ENCODE assay signal across 20 cellular contexts in the genomic region with DNA sequence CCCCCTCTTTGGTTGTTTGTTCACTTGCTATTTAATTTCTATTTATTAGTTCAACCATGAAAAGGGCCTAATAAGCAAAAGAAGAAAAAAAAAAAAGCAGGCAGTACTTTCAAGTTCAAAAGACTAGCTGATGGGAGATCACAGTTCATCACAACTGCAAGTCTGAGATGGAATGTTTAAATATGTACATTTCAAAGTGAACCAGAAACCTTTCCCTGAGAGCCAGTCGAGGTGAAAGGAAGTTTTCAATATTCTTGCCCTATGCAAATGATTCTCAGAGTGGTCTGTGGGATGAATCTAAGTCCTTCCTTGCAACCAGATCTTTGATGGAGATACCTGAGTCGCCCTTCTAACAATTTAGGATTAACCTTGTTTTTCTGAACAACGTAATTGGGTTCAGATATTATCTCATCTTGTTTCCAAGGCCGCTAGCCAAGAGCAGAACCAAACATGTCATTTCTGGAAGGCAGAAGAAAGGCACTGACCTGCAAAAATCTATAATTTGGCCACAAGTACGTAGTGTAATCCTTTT.
"Had no signal": no experiment of that assay in that cellular context is flagged by ENCODE, and none has a peak within 500 bp of the region (broad histone marks: within the 10 kb centered on the region; RNA-seq: fewer than 3 reads in every experiment).

No MANE protein-coding gene starts in this region.

- H3K27ac Mint-ChIP-seq: activated CD4-positive, alpha-beta T cell treated with anti-CD3 and anti-CD28 coated beads, Interleukin-2, amount 10 ng/mL, durations not matched to agents 7 days and 5 days; activated CD8-positive, alpha-beta T cell treated with anti-CD3 and anti-CD28 coated beads for 36 hours; activated naive CD8-positive, alpha-beta T cell treated with anti-CD3 and anti-CD28 coated beads, Interleukin-2, amount 50 U/mL, for 24 hours; activated T-helper 1 cell treated with anti-CD3 and anti-CD28 coated beads, Interleukin-12 subunit alpha, Interleukin-12 subunit beta, Interleukin-2, Interleukin-4 antibody, amounts not matched to agents 30 ng/mL and 10 ng/mL and 1 ng/mL, durations not matched to agents 14 hours and 24 hours and 36 hours; memory B cell; nephron progenitor cell; stimulated activated effector memory CD8-positive, alpha-beta T cell treated with anti-CD3 and anti-CD28 coated beads, Interleukin-12 subunit alpha, Interleukin-12 subunit beta, amount 100 ng/mL, for 72 hours; stimulated activated naive CD8-positive, alpha-beta T cell treated with anti-CD3 and anti-CD28 coated beads, Interleukin-15, amount 100 ng/mL, for 72 hours had no signal

- H3K9me3 Mint-ChIP-seq: activated CD4-positive, alpha-beta T cell treated with anti-CD3 and anti-CD28 coated beads, Interleukin-2, amount 10 ng/mL, durations not matched to agents 7 days and 5 days; activated CD8-positive, alpha-beta T cell treated with anti-CD3 and anti-CD28 coated beads for 36 hours; activated naive CD8-positive, alpha-beta T cell treated with anti-CD3 and anti-CD28 coated beads, Interleukin-2, amount 50 U/mL, for 24 hours; activated T-helper 1 cell treated with anti-CD3 and anti-CD28 coated beads, Interleukin-12 subunit alpha, Interleukin-12 subunit beta, Interleukin-2, Interleukin-4 antibody, amounts not matched to agents 30 ng/mL and 10 ng/mL and 1 ng/mL, durations not matched to agents 14 hours and 24 hours and 36 hours; memory B cell; nephron progenitor cell; stimulated activated effector memory CD8-positive, alpha-beta T cell treated with anti-CD3 and anti-CD28 coated beads, Interleukin-12 subunit alpha, Interleukin-12 subunit beta, amount 100 ng/mL, for 72 hours; stimulated activated naive CD8-positive, alpha-beta T cell treated with anti-CD3 and anti-CD28 coated beads, Interleukin-15, amount 100 ng/mL, for 72 hours had no signal

- H3K9me3 ChIP-seq: right lobe of liver, tibial artery had no signal

- H3K36me3 ChIP-seq: right lobe of liver, tibial artery had no signal

- H3K4me1 ChIP-seq: right lobe of liver, tibial artery had no signal

- H3K4me3 Mint-ChIP-seq: activated CD4-positive, alpha-beta T cell treated with anti-CD3 and anti-CD28 coated beads, Interleukin-2, amount 10 ng/mL, durations not matched to agents 7 days and 5 days; activated CD8-positive, alpha-beta T cell treated with anti-CD3 and anti-CD28 coated beads for 36 hours; activated naive CD8-positive, alpha-beta T cell treated with anti-CD3 and anti-CD28 coated beads, Interleukin-2, amount 50 U/mL, for 24 hours; activated T-helper 1 cell treated with anti-CD3 and anti-CD28 coated beads, Interleukin-12 subunit alpha, Interleukin-12 subunit beta, Interleukin-2, Interleukin-4 antibody, amounts not matched to agents 30 ng/mL and 10 ng/mL and 1 ng/mL, durations not matched to agents 14 hours and 24 hours and 36 hours; memory B cell; nephron progenitor cell; stimulated activated effector memory CD8-positive, alpha-beta T cell treated with anti-CD3 and anti-CD28 coated beads, Interleukin-12 subunit alpha, Interleukin-12 subunit beta, amount 100 ng/mL, for 72 hours; stimulated activated naive CD8-positive, alpha-beta T cell treated with anti-CD3 and anti-CD28 coated beads, Interleukin-15, amount 100 ng/mL, for 72 hours had no signal

- ATAC-seq: activated CD8-positive, alpha-beta T cell treated with anti-CD3 and anti-CD28 coated beads for 36 hours; activated naive CD8-positive, alpha-beta T cell treated with anti-CD3 and anti-CD28 coated beads, Interleukin-2, amount 50 U/mL, for 24 hours; left cardiac atrium; right lobe of liver; stimulated activated effector memory CD8-positive, alpha-beta T cell treated with anti-CD3 and anti-CD28 coated beads, Interleukin-12 subunit alpha, Interleukin-12 subunit beta, amount 100 ng/mL, for 72 hours; stimulated activated naive CD8-positive, alpha-beta T cell treated with anti-CD3 and anti-CD28 coated beads, Interleukin-15, amount 100 ng/mL, for 72 hours had no signal

- H3K27ac ChIP-seq: coronary artery, epithelial cell of prostate, right lobe of liver, skin epidermis, tibial artery, VCaP had no signal

- H3K36me3 Mint-ChIP-seq: memory B cell; stimulated activated effector memory CD8-positive, alpha-beta T cell treated with anti-CD3 and anti-CD28 coated beads, Interleukin-12 subunit alpha, Interleukin-12 subunit beta, amount 100 ng/mL, for 72 hours had no signal

- H3K27me3 ChIP-seq: right lobe of liver, tibial artery had no signal

- H3K4me1 Mint-ChIP-seq: activated CD4-positive, alpha-beta T cell treated with anti-CD3 and anti-CD28 coated beads, Interleukin-2, amount 10 ng/mL, durations not matched to agents 7 days and 5 days; activated naive CD8-positive, alpha-beta T cell treated with anti-CD3 and anti-CD28 coated beads, Interleukin-2, amount 50 U/mL, for 24 hours; memory B cell; nephron progenitor cell; stimulated activated effector memory CD8-positive, alpha-beta T cell treated with anti-CD3 and anti-CD28 coated beads, Interleukin-12 subunit alpha, Interleukin-12 subunit beta, amount 100 ng/mL, for 72 hours; stimulated activated naive CD8-positive, alpha-beta T cell treated with anti-CD3 and anti-CD28 coated beads, Interleukin-15, amount 100 ng/mL, for 72 hours had no signal

- H3K4me3 ChIP-seq: coronary artery, right lobe of liver, skin epidermis, tibial artery had no signal

- DNase-seq: activated CD4-positive, alpha-beta T cell treated with anti-CD3 and anti-CD28 coated beads, Interleukin-2, amount 10 ng/mL, durations not matched to agents 7 days and 5 days; activated CD4-positive, CD25-positive, alpha-beta regulatory T cell treated with anti-CD3 and anti-CD28 coated beads, Interleukin-2, amount 50 U/mL, for 72 hours; activated CD8-positive, alpha-beta T cell treated with anti-CD3 and anti-CD28 coated beads for 36 hours; activated gamma-delta T cell; activated naive CD4-positive, alpha-beta T cell treated with anti-CD3 and anti-CD28 coated beads, Interleukin-2, amount 50 U/mL, for 16 hours; activated naive CD8-positive, alpha-beta T cell treated with anti-CD3 and anti-CD28 coated beads, Interleukin-2, amount 50 U/mL, for 24 hours; cerebellar nuclear complex; left cardiac atrium; nephron progenitor cell; right lobe of liver; stimulated activated CD4-positive, alpha-beta T cell treated with anti-CD3 and anti-CD28 coated beads, Interleukin-2, amount 100 ng/mL, for 24 hours; stimulated activated naive CD8-positive, alpha-beta T cell treated with anti-CD3 and anti-CD28 coated beads, Interleukin-15, amount 100 ng/mL, for 72 hours; tibial artery had no signal
